4 cellular contexts compared by ENCODE assay signal in genomic region chr6:129842137-129842536, GRCh38.
TF ChIP-seq lines count a peak whose summit lies in the region.

No MANE protein-coding gene starts in this region.

TF ChIP-seq in SK-N-SH, 30 proteins besides CTCF, POLR2A, EP300 and RAD21:
- TF ChIP-seq FOXJ3 (CRISPR knock-in tag; IDR thresholded peaks at IDR 0.05) (no peak), MAX (IDR thresholded peaks at IDR 0.05; ENCODE audit: low read depth) (no peak), TAF1 (IDR thresholded peaks at IDR 0.05; ENCODE audit: borderline replicate concordance, low read depth, low read length) (no peak), NFIC (IDR thresholded peaks at IDR 0.05; ENCODE audit: borderline replicate concordance) (no peak), YY1 (IDR thresholded peaks at IDR 0.05; ENCODE audit: low read depth) (no peak), GATA2 (CRISPR knock-in tag; IDR thresholded peaks at IDR 0.05) (no peak), POLR2AphosphoS5 (IDR thresholded peaks at IDR 0.05; ENCODE audit: low read depth, low read length) (no peak)

TF ChIP-seq in SK-N-SH treated with all-trans-retinoic acid at 6 μM for 48 hours, 23 proteins besides CTCF, POLR2A, EP300 and RAD21:
- no peak for TF ChIP-seq ZC3H10 (CRISPR knock-in tag; IDR thresholded peaks at IDR 0.05)
- TF ChIP-seq RARB (CRISPR knock-in tag; IDR thresholded peaks at IDR 0.05) = no peak
- TF ChIP-seq TSHZ2 (CRISPR knock-in tag; IDR thresholded peaks at IDR 0.05) = no peak
- no peak for TF ChIP-seq CREB5 (CRISPR knock-in tag; IDR thresholded peaks at IDR 0.05; ENCODE audit: low read depth)
- TF ChIP-seq TOX (CRISPR knock-in tag; IDR thresholded peaks at IDR 0.05; ENCODE audit: borderline replicate concordance) = no peak
- no peak for TF ChIP-seq GLIS3 (CRISPR knock-in tag; IDR thresholded peaks at IDR 0.05)
- TF ChIP-seq ZFP3 (CRISPR knock-in tag; IDR thresholded peaks at IDR 0.05) = no peak
- no peak for TF ChIP-seq BACH2 (CRISPR knock-in tag; IDR thresholded peaks at IDR 0.05; ENCODE audit: borderline replicate concordance)
- TF ChIP-seq ZFP30 (CRISPR knock-in tag; IDR thresholded peaks at IDR 0.05) = no peak

TF ChIP-seq in HCT116, 20 proteins besides CTCF, POLR2A, EP300 and RAD21:
- TF ChIP-seq TCF7L2 (IDR thresholded peaks at IDR 0.05; ENCODE audit: borderline replicate concordance, extremely low read depth, insufficient read depth, insufficient read length) (no peak), SP1 (IDR thresholded peaks at IDR 0.05; ENCODE audit: low read depth) (no peak), EZH2phosphoT487 (IDR thresholded peaks at IDR 0.05; ENCODE audit: borderline replicate concordance) (no peak), ZBTB33 (IDR thresholded peaks at IDR 0.05; ENCODE audit: extremely low read depth, insufficient replicate concordance, low read length) (no peak), SIN3A (IDR thresholded peaks at IDR 0.05; ENCODE audit: low read depth) (no peak), MAX (IDR thresholded peaks at IDR 0.05) (no peak), ATF3 (IDR thresholded peaks at IDR 0.05) (no peak), SRF (IDR thresholded peaks at IDR 0.05; ENCODE audit: low read depth) (no peak), ELF1 (IDR thresholded peaks at IDR 0.05; ENCODE audit: borderline replicate concordance, low read depth) (no peak), ZFX (IDR thresholded peaks at IDR 0.05) (no peak), POLR2AphosphoS5 (IDR thresholded peaks at IDR 0.05; ENCODE audit: low read depth, low read length) (no peak), REST (IDR thresholded peaks at IDR 0.05; ENCODE audit: low read depth) (no peak), JUND (IDR thresholded peaks at IDR 0.05) (no peak), ZNF274 (IDR thresholded peaks at IDR 0.05; ENCODE audit: low read depth, low read length) (no peak), CBX3 (IDR thresholded peaks at IDR 0.05; ENCODE audit: low read depth) (no peak)

TF ChIP-seq in K562, 482 proteins besides CTCF, POLR2A, EP300 and RAD21:
- TF ChIP-seq SOX6 (IDR thresholded peaks at IDR 0.05) (peak; percentile 64; the same call in 1 of the 2 replicates), SMARCE1 (IDR thresholded peaks at IDR 0.05) (peak; percentile 57; the same call in 1 of the 2 replicates), TEAD4 (IDR thresholded peaks at IDR 0.05; ENCODE audit: low read length) (peak; percentile 56; the same call in 1 of the 2 replicates), TEAD4 (CRISPR knock-in tag; IDR thresholded peaks at IDR 0.05; ENCODE audit: borderline replicate concordance) (no peak), U2AF1 (optimal IDR thresholded peaks at IDR 0.05; ENCODE audit: low read depth, low read length) (no peak), TAL1 (IDR thresholded peaks at IDR 0.05) (peak; percentile 39; the same call in 1 of the 2 replicates), ADNP (tag; IDR thresholded peaks at IDR 0.05) (peak; percentile 27; the same call in 1 of the 2 replicates), ARID1B (IDR thresholded peaks at IDR 0.05) (peak; percentile 63), FOXJ2 (tag; IDR thresholded peaks at IDR 0.05) (peak; percentile 16; the same call in 1 of the 2 replicates), FOXA3 (CRISPR knock-in tag; conservative IDR thresholded peaks at IDR 0.05 in 1 of 2, IDR thresholded peaks at IDR 0.05 in 1 of 2) (0 out of 4 replicates have a peak, but pooled peaks of 1 of the 2 experiments have one; percentile 12), ZNF239 (CRISPR knock-in tag; IDR thresholded peaks at IDR 0.05) (0 out of 2 replicates have a peak, but pooled peaks have one; percentile 6), CBFA2T3 (IDR thresholded peaks at IDR 0.05) (peak; percentile 27; the same call in 1 of the 2 replicates), NCOA1 (IDR thresholded peaks at IDR 0.05; ENCODE audit: low read depth) (no peak), DPF2 (IDR thresholded peaks at IDR 0.05) (peak; percentile 52; the same call in 1 of the 2 replicates), SPI1 (IDR thresholded peaks at IDR 0.05; ENCODE audit: borderline replicate concordance, low read depth, low read length) (peak; percentile 34; the same call in 1 of the 2 replicates), CCNT2 (IDR thresholded peaks at IDR 0.05; ENCODE audit: borderline replicate concordance, extremely low read depth, insufficient read length, low read depth, low read length) (peak; percentile 63), RREB1 (CRISPR knock-in tag; IDR thresholded peaks at IDR 0.05) (no peak), TAF9B (IDR thresholded peaks at IDR 0.05; ENCODE audit: partially characterized antibody) (no peak)
